ENCODE assay signal across 8 cellular contexts in genomic region chr1:112714313-112715263, GRCh38. TPM values are rescaled to one million over a fixed set of nuclear protein-coding genes. Genes with fewer than 3 reads are reported as not detected.
DNase-seq lines count a peak whose midpoint lies in the region; ATAC-seq, FAIRE-seq and TF ChIP-seq lines count a peak whose summit lies in the region.

No MANE protein-coding gene starts in this region.

- FAIRE-seq in A549 (lab: Jason Lieb, UNC) = no peak
- no peak for FAIRE-seq in K562 (lab: Jason Lieb, UNC)

- peak overlapping the region; percentile 85 for H2AFZ ChIP-seq in K562 (ENCODE audit: low read depth, low read length)

- H3K4me2 ChIP-seq in A549 (peak overlapping the region; percentile 96), K562 (ENCODE audit: insufficient read depth, low read length) (peak overlapping the region; percentile 85)

- H3K27ac ChIP-seq in A549 = peak overlapping the region; percentile 55 to 84; a peak in 5 of 6 replicates
- H3K27ac ChIP-seq in K562 (ENCODE audit: extremely low read depth, low read depth, low read length) = no peak overlapping the region
- H3K27ac ChIP-seq in stomach smooth muscle (ENCODE audit: low read length) = no peak overlapping the region

- TF ChIP-seq CTCF in A549 (IDR thresholded peaks at IDR 0.05) (no peak), LNCAP (IDR thresholded peaks at IDR 0.05) (peak; percentile 24; the same call in 1 of the 2 replicates), K562 (IDR thresholded peaks at IDR 0.05 in 2 of 3, conservative IDR thresholded peaks at IDR 0.05 in 1 of 3; ENCODE audit: insufficient read depth in 2 of 3, low read depth in 1 of 3, low read length in 3 of 3) (no peak)

- peaks cover 3 to 7% of the 10 kb centered on the region in 2 experiments; a peak in 3 of 5 replicates for H3K27me3 ChIP-seq in K562 (ENCODE audit: control insufficient read depth in 2 of 2, insufficient read depth in 2 of 2, low read length in 2 of 2)
- peaks cover 4 to 6% of the 10 kb centered on the region in 2 donors for H3K27me3 ChIP-seq in stomach smooth muscle (ENCODE audit: control insufficient read depth in 1 of 2, insufficient read depth in 2 of 2, low read length in 2 of 2)

- H4K20me1 ChIP-seq in K562 (replicated peaks; ENCODE audit: control insufficient read depth, insufficient read depth, low read length) = no peaks in the 10 kb centered on the region

- H3K36me3 ChIP-seq in K562 (ENCODE audit: control insufficient read depth, insufficient read depth, low read length) = no peaks in the 10 kb centered on the region
- no peaks in the 10 kb centered on the region for H3K36me3 ChIP-seq in stomach smooth muscle (ENCODE audit: control insufficient read depth in 2 of 2, insufficient read depth in 2 of 2, low read length in 2 of 2)

- in situ Hi-C loops in K562 (cut with MboI) = loop anchor here (5.0 kb wide), 2 partner anchors 93 to 328 kb away; no protein-coding TSS in a partner anchor

- TF ChIP-seq EP300 in A549 (IDR thresholded peaks at IDR 0.05) = no peak
- no peak for TF ChIP-seq EP300 in K562 (IDR thresholded peaks at IDR 0.05; ENCODE audit: low read length)

- BruUV-seq in K562 (replicated peaks; lab: Mats Ljungman, UMichigan) = no TSS peak

- H3K9me1 ChIP-seq in K562 (ENCODE audit: control insufficient read depth, insufficient read depth, low read length) = no peaks in the 10 kb centered on the region

- 14% methylated on average over 24 of the region's 86 CpGs for WGBS in A549 (ENCODE audit: missing lambda C conversion rate)
- 2% methylated on average over 65 of the region's 86 CpGs for whole genome bisulfite sequencing in K562 (ENCODE audit: insufficient coverage, low coverage, missing lambda C conversion rate)

- H3K4me1 ChIP-seq in A549 = peaks cover 4% of the 10 kb centered on the region; the same call in 2 of the 3 replicates
- peaks cover 17 to 37% of the 10 kb centered on the region in 2 experiments; a peak in 4 of 5 replicates for H3K4me1 ChIP-seq in K562 (replicated peaks in 1 of 2; ENCODE audit: control insufficient read depth in 2 of 2, insufficient read depth in 2 of 2, low read length in 2 of 2)
- H3K4me1 ChIP-seq in stomach smooth muscle (ENCODE audit: control insufficient read depth, insufficient read depth, low read length) = peaks cover 28% of the 10 kb centered on the region

- H3K79me2 ChIP-seq in K562 (ENCODE audit: control insufficient read depth, insufficient read depth, low read length) = no peaks in the 10 kb centered on the region

- TF ChIP-seq RAD21 in A549 (conservative IDR thresholded peaks at IDR 0.05 in 1 of 2, IDR thresholded peaks at IDR 0.05 in 1 of 2) (no peak), K562 (CRISPR knock-in tag; conservative IDR thresholded peaks at IDR 0.05 in 1 of 2, IDR thresholded peaks at IDR 0.05 in 1 of 2) (0 out of 4 replicates have a peak, but pooled peaks of 1 of the 2 experiments have one; percentile 1)

- POLR2A ChIA-PET in A549 (lab: Yijun Ruan, JAX) = interaction anchor here (0.7 to 1.9 kb wide), 3 partner anchors 242 to 358 kb away, joined by 3 to 12 read pairs (median 3); partner anchors contain the start of gene LRIG2
- POLR2A ChIA-PET in K562 (lab: Yijun Ruan, JAX) = interaction anchor here (0.5 to 2.5 kb wide), 15 partner anchors 11 to 414 kb away, joined by 3 to 15 read pairs (median 4); partner anchors contain the start of gene LRIG2

- DNase-seq in A549 (ENCODE audit: low read depth in 1 of 2, low spot score in 1 of 2) (no peak), K562 (ENCODE audit: extremely low read depth in 1 of 4, low spot score in 3 of 4) (peak; percentile 43 to 65 (median 48)), left colon (peak in 1 of 2 donors; percentile 56), NCI-H226 (no peak), NCI-H2107 treated with DMSO at 0.1 percent for 48 hours (lab: John Stamatoyannopoulos, UW; ENCODE audit: unreplicated experiment) (no peak)

- ATAC-seq in A549 = peak; percentile 16 to 20
- ATAC-seq in GM18870 (IDR thresholded peaks at IDR 0.05; ENCODE audit: unreplicated experiment) = peak; percentile 13
- ATAC-seq in K562 = peak; percentile 33
- peak; percentile 3 for ATAC-seq in left colon

- peak overlapping the region; percentile 50 to 91 for H3K9ac ChIP-seq in K562 (ENCODE audit: insufficient read depth in 1 of 2, low read depth in 2 of 2, low read length in 2 of 2)
- peak overlapping the region in 1 of 2 donors; percentile 48 for H3K9ac ChIP-seq in stomach smooth muscle (ENCODE audit: low read length in 2 of 2)

- H3K9me3 ChIP-seq in A549 (no peaks in the 10 kb centered on the region), K562 (replicated peaks; ENCODE audit: control insufficient read depth, insufficient read depth, low read depth, low read length) (no peaks in the 10 kb centered on the region), stomach smooth muscle (ENCODE audit: control insufficient read depth in 2 of 2, low read length in 2 of 2) (no peaks in the 10 kb centered on the region)

- H3K4me3 ChIP-seq in A549 (peak overlapping the region; percentile 72), K562 (peak overlapping the region; percentile 59), stomach smooth muscle (ENCODE audit: low read length in 2 of 2) (peak overlapping the region; percentile 62 to 83)

- TF ChIP-seq POLR2A in A549 (IDR thresholded peaks at IDR 0.05; ENCODE audit: low read length) (no peak), K562 (conservative IDR thresholded peaks at IDR 0.05) (no peak)

- CTCF ChIA-PET in A549 (lab: Yijun Ruan, JAX) (interaction anchor here (0.9 to 18.0 kb wide), 16 partner anchors 7 to 358 kb away, joined by 3 to 576 read pairs (median 12); partner anchors contain the start of genes LRIG2 and MOV10), K562 (lab: Yijun Ruan, JAX; ENCODE audit: low intra/inter-chr PET ratio) (interaction anchor here (3.2 to 5.1 kb wide), 2 partner anchors 89 to 358 kb away, joined by 20 to 109 read pairs; partner anchors contain the start of gene LRIG2)

- intact Hi-C loops in K562 (cut with micrococcal nuclease) (loop anchor here (2.0 to 10.0 kb wide), 4 partner anchors 243 to 963 kb away; partner anchors contain the start of genes LRIG2 and SLC16A1), left colon (cut with DNase I, micrococcal nuclease) (loop anchor here (10.0 kb wide), 2 partner anchors 90 to 330 kb away; no protein-coding TSS in a partner anchor)

RNA-seq across cellular contexts. Expression of gene PPM1J, which starts 0.5 kb away (rescaled TPM):
- polyA plus RNA-seq in A549 (2011; rRNA removed) (0.62 and 0.66 TPM in 2 replicates), A549 (2017; fragmentation: RNase III; extraction: RNeasy Plus Mini Kit Qiagen cat#74134 plus additional on column Dnase treatment) (0.32 to 0.51 TPM (median 0.33 TPM) in 3 replicates), K562 (2011; rRNA removed) (10.5 and 18.4 TPM in 2 replicates), K562 (2014; fragmentation: Illumina TruSeq; extraction: Trizol) (4.2 and 5.0 TPM in 2 replicates), K562 (2014; fragmentation: Nextera tagmentation; extraction: Ambion mirVana) (under 1 TPM; 0.25 to 0.31 TPM), K562 (2014; rRNA removed) (8.2 and 8.5 TPM in 2 replicates)
- 0.79 and 1.0 TPM in 2 replicates for polyA plus RNA-seq in A549 (2012; cell fraction: cytosol; rRNA removed)
- 1.5 TPM in 2 replicates for polyA plus RNA-seq in A549 (2012; cell fraction: nucleus; rRNA removed)
- 0.21 and 0.58 TPM in 2 replicates for polyA minus RNA-seq in A549 (2011; rRNA and poly(A)+ RNA removed)
- total RNA-seq in K562 (2011; cell fraction: chromatin; rRNA removed; ENCODE audit: low replicate concordance) = 6.3 and 17.9 TPM in 2 replicates
- 12.8 and 15.3 TPM in 2 replicates for total RNA-seq in K562 (2011; cell fraction: nucleolus; rRNA removed)
- total RNA-seq in K562 (2011; cell fraction: nucleoplasm; rRNA removed) = 9.6 and 9.9 TPM in 2 replicates
- total RNA-seq in K562 (2014; rRNA removed) (6.0 and 6.5 TPM in 2 replicates), K562 (2014; rRNA removed; fragmentation: Illumina TruSeq; extraction: Trizol) (1.2 and 1.3 TPM in 2 replicates), K562 (2015; rRNA removed; fragmentation: Illumina TruSeq; extraction: Trizol) (0.98 and 1.1 TPM in 2 replicates), K562 (2021) (5.1 and 7.1 TPM in 2 replicates), left colon (1 to 10 TPM; 1.1 to 1.2 TPM)
- 20.6 and 20.7 TPM in 2 replicates for polyA plus RNA-seq in K562 (2011; cell fraction: cytosol; rRNA removed)
- 80.5 and 82.8 TPM in 2 replicates for polyA plus RNA-seq in K562 (2011; cell fraction: nucleus; rRNA removed)
- polyA plus RNA-seq in K562 (2012) = 3.0 and 3.4 TPM in 2 replicates
- polyA minus RNA-seq in K562 (2011; rRNA and poly(A)+ RNA removed) = 2.1 and 3.8 TPM in 2 replicates
- 3.0 and 6.5 TPM in 2 replicates for polyA minus RNA-seq in K562 (2011; cell fraction: cytosol; rRNA and poly(A)+ RNA removed)
- 7.4 and 9.1 TPM in 2 replicates for polyA minus RNA-seq in K562 (2011; cell fraction: nucleus; rRNA and poly(A)+ RNA removed)

RNA-seq across cellular contexts. Expression of gene RHOC, which starts 7.7 kb away (rescaled TPM):
- polyA plus RNA-seq in A549 (2011; rRNA removed) (255 and 321 TPM in 2 replicates), A549 (2017; fragmentation: RNase III; extraction: RNeasy Plus Mini Kit Qiagen cat#74134 plus additional on column Dnase treatment) (278 to 298 TPM (median 296 TPM) in 3 replicates), K562 (2011; rRNA removed) (364 and 370 TPM in 2 replicates), K562 (2014; fragmentation: Illumina TruSeq; extraction: Trizol) (336 and 344 TPM in 2 replicates), K562 (2014; fragmentation: Nextera tagmentation; extraction: Ambion mirVana) (10 to 100 TPM; 35.2 to 82.7 TPM), K562 (2014; rRNA removed) (248 and 267 TPM in 2 replicates)
- polyA plus RNA-seq in A549 (2012; cell fraction: cytosol; rRNA removed) = 480 and 593 TPM in 2 replicates
- 262 and 310 TPM in 2 replicates for polyA plus RNA-seq in A549 (2012; cell fraction: nucleus; rRNA removed)
- 246 and 323 TPM in 2 replicates for polyA minus RNA-seq in A549 (2011; rRNA and poly(A)+ RNA removed)
- 107 and 260 TPM in 2 replicates for total RNA-seq in K562 (2011; cell fraction: chromatin; rRNA removed; ENCODE audit: low replicate concordance)
- total RNA-seq in K562 (2011; cell fraction: nucleolus; rRNA removed) = 237 and 244 TPM in 2 replicates
- 195 and 210 TPM in 2 replicates for total RNA-seq in K562 (2011; cell fraction: nucleoplasm; rRNA removed)
- total RNA-seq in K562 (2014; rRNA removed) (275 and 287 TPM in 2 replicates), K562 (2014; rRNA removed; fragmentation: Illumina TruSeq; extraction: Trizol) (131 and 169 TPM in 2 replicates), K562 (2015; rRNA removed; fragmentation: Illumina TruSeq; extraction: Trizol) (200 and 204 TPM in 2 replicates), K562 (2021) (186 and 203 TPM in 2 replicates), left colon (100 to 1,000 TPM; 466 to 701 TPM)
- polyA plus RNA-seq in K562 (2011; cell fraction: cytosol; rRNA removed) = 478 and 580 TPM in 2 replicates
- 338 and 429 TPM in 2 replicates for polyA plus RNA-seq in K562 (2011; cell fraction: nucleus; rRNA removed)
- polyA plus RNA-seq in K562 (2012) = 332 and 339 TPM in 2 replicates
- polyA minus RNA-seq in K562 (2011; rRNA and poly(A)+ RNA removed) = 273 and 333 TPM in 2 replicates
- polyA minus RNA-seq in K562 (2011; cell fraction: cytosol; rRNA and poly(A)+ RNA removed) = 125 and 156 TPM in 2 replicates
- 103 and 138 TPM in 2 replicates for polyA minus RNA-seq in K562 (2011; cell fraction: nucleus; rRNA and poly(A)+ RNA removed)

RNA-seq across cellular contexts. Expression of gene MOV10, which starts 40.1 kb away (rescaled TPM):
- polyA plus RNA-seq in A549 (2011; rRNA removed) = 27.3 and 28.3 TPM in 2 replicates
- 40.0 and 41.3 TPM in 2 replicates for polyA plus RNA-seq in A549 (2012; cell fraction: cytosol; rRNA removed)
- polyA plus RNA-seq in A549 (2012; cell fraction: nucleus; rRNA removed) = 198 and 206 TPM in 2 replicates
- polyA plus RNA-seq in A549 (2017; fragmentation: RNase III; extraction: RNeasy Plus Mini Kit Qiagen cat#74134 plus additional on column Dnase treatment) = 34.5 to 37.4 TPM (median 37.3 TPM) in 3 replicates
- polyA minus RNA-seq in A549 (2011; rRNA and poly(A)+ RNA removed) = 52.7 and 57.7 TPM in 2 replicates
- total RNA-seq in K562 (2011; cell fraction: chromatin; rRNA removed; ENCODE audit: low replicate concordance) = 194 and 432 TPM in 2 replicates
- total RNA-seq in K562 (2011; cell fraction: nucleolus; rRNA removed) = 231 and 262 TPM in 2 replicates
- 196 and 201 TPM in 2 replicates for total RNA-seq in K562 (2011; cell fraction: nucleoplasm; rRNA removed)
- total RNA-seq in K562 (2014; rRNA removed) = 46.5 and 75.8 TPM in 2 replicates
- 32.1 and 46.8 TPM in 2 replicates for total RNA-seq in K562 (2014; rRNA removed; fragmentation: Illumina TruSeq; extraction: Trizol)
- total RNA-seq in K562 (2015; rRNA removed; fragmentation: Illumina TruSeq; extraction: Trizol) = 49.5 and 50.8 TPM in 2 replicates
- total RNA-seq in K562 (2021) = 93.9 and 101 TPM in 2 replicates
- 50.2 and 86.0 TPM in 2 replicates for polyA plus RNA-seq in K562 (2011; rRNA removed)
- polyA plus RNA-seq in K562 (2011; cell fraction: cytosol; rRNA removed) = 55.2 and 72.8 TPM in 2 replicates
- polyA plus RNA-seq in K562 (2011; cell fraction: nucleus; rRNA removed) = 327 and 544 TPM in 2 replicates
- polyA plus RNA-seq in K562 (2012) = 78.3 and 153 TPM in 2 replicates
- polyA plus RNA-seq in K562 (2014; fragmentation: Illumina TruSeq; extraction: Trizol) = 101 and 105 TPM in 2 replicates
- polyA plus RNA-seq in K562 (2014; fragmentation: Nextera tagmentation; extraction: Ambion mirVana) = 10 to 100 TPM; 16.7 to 39.6 TPM
- polyA plus RNA-seq in K562 (2014; rRNA removed) = 72.0 and 92.8 TPM in 2 replicates
- polyA minus RNA-seq in K562 (2011; rRNA and poly(A)+ RNA removed) = 34.4 and 47.1 TPM in 2 replicates
- 65.8 and 66.5 TPM in 2 replicates for polyA minus RNA-seq in K562 (2011; cell fraction: cytosol; rRNA and poly(A)+ RNA removed)
- polyA minus RNA-seq in K562 (2011; cell fraction: nucleus; rRNA and poly(A)+ RNA removed) = 127 and 129 TPM in 2 replicates
- 10 to 100 TPM; 63.6 to 88.0 TPM for total RNA-seq in left colon

Comparison
In these comparisons a context has a peak if more than half of its experiments do, and no peak if none do; other contexts are left out.
1. DNase-seq: peak in K562 (4 of 4); none in A549 (0 of 2), NCI-H226 (single experiment) and NCI-H2107 treated with DMSO at 0.1 percent for 48 hours (single experiment).
2. H3K27ac ChIP-seq: peak in A549 (2 of 2); none in K562 (single experiment) and stomach smooth muscle (single experiment).
3. Of the 35 proteins assayed by ChIP-seq in both K562 and A549: peak only in K562: CHD4, E2F6, PHF8 and REST; only in A549: none; in both: none; in neither: 29; mixed calls (peak in some experiments, not most) for 2.
4. Peak in every context shown above with its lines, with median percentiles within 50 percentile points of each other: ATAC-seq and H3K4me3 ChIP-seq.